Comparison of ENCODE assay signal across 12 cellular contexts in the genomic region with DNA sequence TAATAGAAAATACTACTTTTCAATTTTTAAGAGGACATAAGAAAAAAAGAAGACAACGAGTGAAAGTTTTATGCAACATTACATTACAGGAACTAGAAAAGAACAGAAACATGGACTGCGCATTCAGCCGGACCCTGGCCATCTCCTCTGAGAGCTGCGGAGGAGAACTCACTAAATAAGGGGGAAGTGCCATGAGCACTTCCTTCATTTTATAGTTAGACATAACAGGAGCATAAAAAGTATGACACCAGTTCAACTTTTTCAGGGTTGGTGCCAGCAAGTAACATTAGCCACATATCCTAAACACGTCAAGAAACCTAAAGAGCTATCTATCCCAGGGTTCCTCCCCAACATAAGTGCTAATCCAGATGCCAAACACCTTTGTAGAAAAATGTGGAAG.
A peak's percentile ranks its signal among the peaks of the same experiment; 100 is the strongest.
DNase-seq lines count a peak whose midpoint lies in the region; ATAC-seq, FAIRE-seq and TF ChIP-seq lines count a peak whose summit lies in the region.
"Had no signal": no experiment of that assay in that cellular context is flagged by ENCODE, and none has a peak within 500 bp of the region (broad histone marks: within the 10 kb centered on the region; RNA-seq: fewer than 3 reads in every experiment).

No MANE protein-coding gene starts in this region.

- FAIRE-seq in GM19239 (lab: Jason Lieb, UNC), result no peak
- FAIRE-seq: A204.1 had no signal

- peaks cover 55% of the 10 kb centered on the region for H3K4me1 Mint-ChIP-seq in activated CD4-positive, alpha-beta T cell treated with anti-CD3 and anti-CD28 coated beads for 36 hours
- peaks cover 30% of the 10 kb centered on the region for H3K4me1 Mint-ChIP-seq in activated T-helper 17 cell treated with anti-CD3 and anti-CD28 coated beads, Interleukin-2, amount 50 U/mL, for 72 hours

- no peak overlapping the region for H3K4me3 ChIP-seq in liver (ENCODE audit: low read depth in 1 of 3, low read length in 3 of 3)

- no peaks in the 10 kb centered on the region for H3K9me3 Mint-ChIP-seq in activated CD4-positive, alpha-beta T cell treated with anti-CD3 and anti-CD28 coated beads for 36 hours (ENCODE audit: low read depth)
- H3K9me3 Mint-ChIP-seq in activated T-helper 17 cell treated with anti-CD3 and anti-CD28 coated beads, Interleukin-2, amount 50 U/mL, for 72 hours, result no peaks in the 10 kb centered on the region

- H3K27ac Mint-ChIP-seq in activated CD4-positive, alpha-beta T cell treated with anti-CD3 and anti-CD28 coated beads for 36 hours, result peak overlapping the region; percentile 96
- H3K27ac Mint-ChIP-seq in activated T-helper 17 cell treated with anti-CD3 and anti-CD28 coated beads, Interleukin-2, amount 50 U/mL, for 72 hours, result no peak overlapping the region

- H3K27me3 Mint-ChIP-seq in activated CD4-positive, alpha-beta T cell treated with anti-CD3 and anti-CD28 coated beads for 36 hours, result no peaks in the 10 kb centered on the region
- no peaks in the 10 kb centered on the region for H3K27me3 Mint-ChIP-seq in activated T-helper 17 cell treated with anti-CD3 and anti-CD28 coated beads, Interleukin-2, amount 50 U/mL, for 72 hours

- POLR2A ChIA-PET in activated CD4-positive, alpha-beta T cell treated with anti-CD3 and anti-CD28 coated beads for 36 hours (lab: Charles Lee), result no interaction called here

- no peaks in the 10 kb centered on the region for H3K9me3 ChIP-seq in liver (ENCODE audit: control insufficient read depth in 4 of 4, low read length in 3 of 4)

- DNase-seq in activated CD4-positive, alpha-beta T cell treated with anti-CD3 and anti-CD28 coated beads for 36 hours, result no peak
- no peak for DNase-seq in activated CD4-positive, alpha-beta T cell treated with anti-CD3 and anti-CD28 coated beads for 1 hour
- DNase-seq in superior temporal gyrus (ENCODE audit: extremely low spot score) (peak; percentile 40), GM19239 (ENCODE audit: insufficient read length, low spot score) (no peak), DMS 273 treated with DMSO at 0.1 percent for 48 hours (lab: John Stamatoyannopoulos, UW) (no peak)
- DNase-seq: NCI-H69, WERI-Rb-1 had no signal

- CTCF ChIA-PET in activated CD4-positive, alpha-beta T cell treated with anti-CD3 and anti-CD28 coated beads for 36 hours (lab: Charles Lee), result interaction anchor here (1.5 kb wide), 1 partner anchor 76 kb away, joined by 4 read pairs; no protein-coding TSS in a partner anchor

- intact Hi-C loops in activated CD4-positive, alpha-beta T cell treated with anti-CD3 and anti-CD28 coated beads for 36 hours (cut with DNase I, micrococcal nuclease), result loop anchor here (2.0 kb wide), 4 partner anchors 19 to 79 kb away; partner anchors contain the start of gene SERTAD2 (in 1 of the 2)

- TF ChIP-seq RAD21 in liver (IDR thresholded peaks at IDR 0.05), result no peak

- H3K36me3 Mint-ChIP-seq in activated CD4-positive, alpha-beta T cell treated with anti-CD3 and anti-CD28 coated beads for 36 hours (ENCODE audit: low read depth), result peaks cover 7% of the 10 kb centered on the region
- H3K36me3 Mint-ChIP-seq in activated T-helper 17 cell treated with anti-CD3 and anti-CD28 coated beads, Interleukin-2, amount 50 U/mL, for 72 hours (ENCODE audit: low read depth), result no peaks in the 10 kb centered on the region

- H3K27me3 ChIP-seq in liver (ENCODE audit: control insufficient read depth in 4 of 4, insufficient read depth in 4 of 4, low read length in 3 of 4), result no peaks in the 10 kb centered on the region

- 75% methylated on average over 5 of the region's 5 CpGs for WGBS in liver

- H3K4me1 ChIP-seq in liver (ENCODE audit: control insufficient read depth in 4 of 4, insufficient read depth in 4 of 4, low read length in 3 of 4), result peaks cover 4 to 31% (median 15%) of the 10 kb centered on the region in 4 donors

- H3K36me3 ChIP-seq in liver (ENCODE audit: control insufficient read depth in 4 of 4, insufficient read depth in 3 of 4, low read depth in 1 of 4, low read length in 3 of 4), result peaks cover 0 to 4% (median 0%) of the 10 kb centered on the region in 4 donors
- H3K36me3 ChIP-seq: WERI-Rb-1 had no signal

- no peak for TF ChIP-seq CTCF in liver (IDR thresholded peaks at IDR 0.05; ENCODE audit: low read depth, low read length, missing input control)

- ATAC-seq in activated CD4-positive, alpha-beta T cell treated with anti-CD3 and anti-CD28 coated beads for 36 hours, result no peak
- ATAC-seq in activated T-helper 17 cell treated with anti-CD3 and anti-CD28 coated beads, Interleukin-2, amount 50 U/mL, for 72 hours (replicated peaks), result no peak
- ATAC-seq in HG03432 (IDR thresholded peaks at IDR 0.05; ENCODE audit: unreplicated experiment), result no peak

- no peak overlapping the region for H3K4me3 Mint-ChIP-seq in activated CD4-positive, alpha-beta T cell treated with anti-CD3 and anti-CD28 coated beads for 36 hours
- H3K4me3 Mint-ChIP-seq in activated T-helper 17 cell treated with anti-CD3 and anti-CD28 coated beads, Interleukin-2, amount 50 U/mL, for 72 hours, result peak overlapping the region; percentile 83

- peak overlapping the region; percentile 89 to 92 for H3K9ac ChIP-seq in liver (ENCODE audit: low read depth in 1 of 2, low read length in 2 of 2)
- H3K9ac ChIP-seq: parathyroid adenoma had no signal

- H3K27ac ChIP-seq in liver (ENCODE audit: low read depth in 1 of 2, low read length in 2 of 2), result peak overlapping the region; percentile 84 to 94
- H3K27ac ChIP-seq: WERI-Rb-1 had no signal

TF ChIP-seq in liver, 16 proteins besides CTCF, POLR2A, EP300 and RAD21:
- TF ChIP-seq YY1 (IDR thresholded peaks at IDR 0.05), result peak; percentile 51
- TF ChIP-seq, protein P1, sequence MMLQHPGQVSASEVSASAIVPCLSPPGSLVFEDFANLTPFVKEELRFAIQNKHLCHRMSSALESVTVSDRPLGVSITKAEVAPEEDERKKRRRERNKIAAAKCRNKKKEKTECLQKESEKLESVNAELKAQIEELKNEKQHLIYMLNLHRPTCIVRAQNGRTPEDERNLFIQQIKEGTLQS (IDR thresholded peaks at IDR 0.05), result no peak
